Comparison of ENCODE assay signal across 8 cellular contexts in genomic region chr13:110705356-110705825, GRCh38. TPM values are rescaled to one million over a fixed set of nuclear protein-coding genes. Genes with fewer than 3 reads are reported as not detected.
DNase-seq lines count a peak whose midpoint lies in the region; FAIRE-seq and TF ChIP-seq lines count a peak whose summit lies in the region.

No MANE protein-coding gene starts in this region.

- DNase-seq in activated CD4-positive, alpha-beta T cell treated with anti-CD3 and anti-CD28 coated beads, Interleukin-2, amount 10 ng/mL, durations not matched to agents 24 days and 14 days, result no peak
- DNase-seq in activated CD4-positive, alpha-beta T cell treated with anti-CD3 and anti-CD28 coated beads for 1 hour, result no peak
- DNase-seq in kidney (no peak), NCI-H82 (lab: John Stamatoyannopoulos, UW) (no peak), Ammon's horn (ENCODE audit: low spot score) (no peak), NCI-H2107 treated with DMSO at 0.1 percent for 48 hours (lab: John Stamatoyannopoulos, UW; ENCODE audit: unreplicated experiment) (no peak)

- no peaks in the 10 kb centered on the region for H3K9me3 ChIP-seq in kidney (ENCODE audit: control insufficient read depth in 1 of 2, low read length in 2 of 2)

- no peak for TF ChIP-seq CTCF in kidney (IDR thresholded peaks at IDR 0.05; ENCODE audit: borderline replicate concordance, extremely low read depth, insufficient read depth)

- peaks cover 3 to 12% of the 10 kb centered on the region in 2 donors for H3K36me3 ChIP-seq in kidney (ENCODE audit: control insufficient read depth in 1 of 2, insufficient read depth in 2 of 2, low read length in 2 of 2)

- H3K36me3 Mint-ChIP-seq in activated CD4-positive, alpha-beta T cell treated with anti-CD3 and anti-CD28 coated beads, Interleukin-2, amount 10 ng/mL, durations not matched to agents 24 days and 14 days (ENCODE audit: low read depth), result peaks cover 26% of the 10 kb centered on the region
- H3K36me3 Mint-ChIP-seq in activated naive CD8-positive, alpha-beta T cell, result peaks cover 6% of the 10 kb centered on the region

- no peak for FAIRE-seq in kidney (lab: Jason Lieb, UNC)

- intact Hi-C loops in activated CD4-positive, alpha-beta T cell treated with anti-CD3 and anti-CD28 coated beads, Interleukin-2, amount 10 ng/mL, durations not matched to agents 24 days and 14 days (cut with micrococcal nuclease), result no loop called here
- intact Hi-C loops in kidney (cut with DNase I), result no loop called here

- H3K4me3 Mint-ChIP-seq in activated CD4-positive, alpha-beta T cell treated with anti-CD3 and anti-CD28 coated beads, Interleukin-2, amount 10 ng/mL, durations not matched to agents 24 days and 14 days, result peak overlapping the region; percentile 94
- peak overlapping the region; percentile 93 for H3K4me3 Mint-ChIP-seq in activated naive CD8-positive, alpha-beta T cell

- H3K4me1 ChIP-seq in kidney (ENCODE audit: control insufficient read depth in 1 of 2, insufficient read depth in 1 of 2, low read depth in 1 of 2, low read length in 2 of 2), result peaks cover 14 to 17% of the 10 kb centered on the region in 2 donors

- peak overlapping the region in 1 of 2 donors; percentile 59 for H3K27ac ChIP-seq in kidney (ENCODE audit: low read depth in 2 of 2, low read length in 2 of 2)
- peak overlapping the region; percentile 7 for H3K27ac ChIP-seq in temporal lobe (ENCODE audit: low read depth, low read length)

- peaks cover 26% of the 10 kb centered on the region for H3K4me1 Mint-ChIP-seq in activated CD4-positive, alpha-beta T cell treated with anti-CD3 and anti-CD28 coated beads, Interleukin-2, amount 10 ng/mL, durations not matched to agents 24 days and 14 days
- peaks cover 43% of the 10 kb centered on the region for H3K4me1 Mint-ChIP-seq in activated naive CD8-positive, alpha-beta T cell (ENCODE audit: low read depth)

- peak overlapping the region; percentile 53 to 66 for H3K4me3 ChIP-seq in kidney (ENCODE audit: low read length in 2 of 2)

- peak overlapping the region; percentile 3 to 56 for H3K9ac ChIP-seq in kidney (ENCODE audit: low read length in 2 of 2)

- H3K27me3 Mint-ChIP-seq in activated CD4-positive, alpha-beta T cell treated with anti-CD3 and anti-CD28 coated beads, Interleukin-2, amount 10 ng/mL, durations not matched to agents 24 days and 14 days, result no peaks in the 10 kb centered on the region
- H3K27me3 Mint-ChIP-seq in activated naive CD8-positive, alpha-beta T cell, result no peaks in the 10 kb centered on the region

- no peaks in the 10 kb centered on the region for H3K9me3 Mint-ChIP-seq in activated CD4-positive, alpha-beta T cell treated with anti-CD3 and anti-CD28 coated beads, Interleukin-2, amount 10 ng/mL, durations not matched to agents 24 days and 14 days
- no peaks in the 10 kb centered on the region for H3K9me3 Mint-ChIP-seq in activated naive CD8-positive, alpha-beta T cell (ENCODE audit: low read depth)

- H3K27ac Mint-ChIP-seq in activated CD4-positive, alpha-beta T cell treated with anti-CD3 and anti-CD28 coated beads, Interleukin-2, amount 10 ng/mL, durations not matched to agents 24 days and 14 days, result peak overlapping the region; percentile 88
- peak overlapping the region; percentile 91 for H3K27ac Mint-ChIP-seq in activated naive CD8-positive, alpha-beta T cell

RNA-seq across cellular contexts. Expression of gene CARS2, which starts 0.5 kb away (rescaled TPM):
- total RNA-seq in activated CD4-positive, alpha-beta T cell treated with anti-CD3 and anti-CD28 coated beads, Interleukin-2, amount 10 ng/mL, durations not matched to agents 24 days and 14 days, result 97.8 and 101 TPM in 2 replicates
- total RNA-seq in kidney (57.9 TPM), temporal lobe (36.1 TPM)
- polyA plus RNA-seq in kidney (ENCODE audit: insufficient read depth, low read depth, low replicate concordance), result 57.1 TPM

RNA-seq across cellular contexts. Expression of gene ING1, which starts 8.1 kb away (rescaled TPM):
- 16.7 and 18.4 TPM in 2 replicates for total RNA-seq in activated CD4-positive, alpha-beta T cell treated with anti-CD3 and anti-CD28 coated beads, Interleukin-2, amount 10 ng/mL, durations not matched to agents 24 days and 14 days
- total RNA-seq in kidney, result 12.4 TPM
- 7.8 TPM for polyA plus RNA-seq in kidney (ENCODE audit: insufficient read depth, low read depth, low replicate concordance)
- total RNA-seq in temporal lobe, result 12.8 TPM
